In genomic region chr5:17255471-17256016, GRCh38 we compare ENCODE assay signal across 9 cellular contexts. TPM values are rescaled to one million over a fixed set of nuclear protein-coding genes. Genes with fewer than 3 reads are reported as not detected.
A peak's percentile ranks its signal among the peaks of the same experiment; 100 is the strongest.
DNase-seq lines count a peak whose midpoint lies in the region; ATAC-seq, FAIRE-seq and TF ChIP-seq lines count a peak whose summit lies in the region.
"Had no signal": no experiment of that assay in that cellular context is flagged by ENCODE, and none has a peak within 500 bp of the region (broad histone marks: within the 10 kb centered on the region; RNA-seq: fewer than 3 reads in every experiment).

No MANE protein-coding gene starts in this region.

- SMC1A ChIA-PET in GM12878 (lab: Charles Lee; ENCODE audit: uncharacterized antibody, unreplicated experiment), result interaction anchor here (0.9 to 8.5 kb wide), 10 partner anchors 13 to 112 kb away, joined by 3 to 150 read pairs (median 6); no protein-coding TSS in a partner anchor

- RAD21 ChIA-PET in GM12878 (lab: Charles Lee; ENCODE audit: unreplicated experiment), result interaction anchor here (0.9 to 6.9 kb wide), 7 partner anchors 19 to 63 kb away, joined by 3 to 98 read pairs (median 10); partner anchors contain the start of gene BASP1

- H3K36me3 ChIP-seq in ACC112 (ENCODE audit: insufficient read depth, low read length) (peaks cover 26% of the 10 kb centered on the region), GM12878 (ENCODE audit: control insufficient read depth in 2 of 2, insufficient read depth in 2 of 2, low read length in 1 of 2) (peaks cover under 1 to 6% of the 10 kb centered on the region in 2 experiments; a peak in 2 of 4 replicates), left ventricle myocardium inferior (no peaks in the 10 kb centered on the region)

- H3K4me3 ChIP-seq in ACC112 (ENCODE audit: low read depth, low read length) (peak overlapping the region; percentile 18; the same call in 1 of the 2 replicates), GM12878 (no peak overlapping the region; the same call in 1 of the 2 replicates), lower leg skin (ENCODE audit: low read depth, poor library complexity, severe bottlenecking) (no peak overlapping the region), left ventricle myocardium inferior (no peak overlapping the region)

- peak; percentile 60 for ATAC-seq in GM21367 (IDR thresholded peaks at IDR 0.05; ENCODE audit: unreplicated experiment)
- peak; percentile 55 for ATAC-seq in HG03432 (IDR thresholded peaks at IDR 0.05; ENCODE audit: unreplicated experiment)
- peak; percentile 67 for ATAC-seq in GM12878

- no peak for TF ChIP-seq POLR2A in GM12878 (IDR thresholded peaks at IDR 0.05; ENCODE audit: low read depth, low read length)
- TF ChIP-seq POLR2A in lower leg skin (IDR thresholded peaks at IDR 0.05), result no peak

- H3K27ac ChIP-seq in ACC112 (ENCODE audit: low read depth, low read length) (peak overlapping the region; percentile 82), GM12878 (ENCODE audit: control insufficient read depth, insufficient read depth) (peak overlapping the region; percentile 50; the same call in 1 of the 2 replicates), left ventricle myocardium inferior (replicated peaks) (no peak overlapping the region)

- FAIRE-seq in GM12878 (lab: Jason Lieb, UNC), result peak; percentile 47

- no peak for TF ChIP-seq RAD21 in GM12878 (IDR thresholded peaks at IDR 0.05; ENCODE audit: insufficient read depth, low read depth, low read length)

- DNase-seq in GM12878 (ENCODE audit: low read depth, low spot score), result peak; percentile 51
- DNase-seq in HuH-7 (ENCODE audit: low spot score), result no peak
- no peak for DNase-seq in lower leg skin (ENCODE audit: low spot score in 2 of 2)
- no peak for DNase-seq in left ventricle myocardium inferior
- no peak for DNase-seq in NCI-H69 (lab: John Stamatoyannopoulos, UW)
- DNase-seq: activated T-cell treated with anti-CD3 and anti-CD28 coated beads, Interleukin-2, amount 50 U/mL, for 1 hour had no signal

- H4K20me1 ChIP-seq in GM12878 (ENCODE audit: control insufficient read depth, insufficient read depth), result no peaks in the 10 kb centered on the region; the same call in 1 of the 2 replicates

- POLR2A ChIA-PET in GM12878 (lab: Charles Lee), result interaction anchor here (0.6 to 2.9 kb wide), 6 partner anchors 24 to 92 kb away, joined by 3 to 19 read pairs (median 4); no protein-coding TSS in a partner anchor

- peaks cover 95% of the 10 kb centered on the region for H3K79me2 ChIP-seq in ACC112 (ENCODE audit: control insufficient read depth, insufficient read depth, low read length, unreplicated experiment)
- peaks cover 26% of the 10 kb centered on the region for H3K79me2 ChIP-seq in GM12878 (ENCODE audit: control insufficient read depth, insufficient read depth, low read length)

- CTCF ChIA-PET in GM12878 (lab: Yijun Ruan, JAX), result interaction anchor here (1.2 to 2.2 kb wide), 4 partner anchors 17 to 39 kb away, joined by 3 to 9 read pairs (median 6); no protein-coding TSS in a partner anchor

- no peak overlapping the region for H2AFZ ChIP-seq in ACC112 (ENCODE audit: low read length, unreplicated experiment)
- H2AFZ ChIP-seq in GM12878 (ENCODE audit: control insufficient read depth, low read depth, low read length), result no peak overlapping the region

- no peaks in the 10 kb centered on the region for H3K27me3 ChIP-seq in ACC112 (ENCODE audit: insufficient read depth, low read length)
- H3K27me3 ChIP-seq in GM12878 (replicated peaks in 1 of 2; ENCODE audit: control insufficient read depth in 2 of 2, insufficient read depth in 2 of 2, low read length in 1 of 2), result no peaks in the 10 kb centered on the region
- peaks cover 45% of the 10 kb centered on the region for H3K27me3 ChIP-seq in left ventricle myocardium inferior (ENCODE audit: low read depth)

- H3K4me1 ChIP-seq in ACC112 (ENCODE audit: control insufficient read depth, insufficient read depth, low read length, unreplicated experiment) (peaks cover 91% of the 10 kb centered on the region), GM12878 (ENCODE audit: control insufficient read depth, insufficient read depth, low read length) (peaks cover 26% of the 10 kb centered on the region), left ventricle myocardium inferior (no peaks in the 10 kb centered on the region)

- intact Hi-C loops in GM12878 (cut with micrococcal nuclease; ENCODE audit: unreplicated experiment), result loop anchor here (1.0 kb wide), 1 partner anchor 26 kb away; no protein-coding TSS in a partner anchor
- intact Hi-C loops in lower leg skin (cut with DNase I; ENCODE audit: low total_unique reads), result no loop called here
- intact Hi-C loops in left ventricle myocardium inferior (cut with micrococcal nuclease), result no loop called here

- H3K9me3 ChIP-seq in GM12878 (replicated peaks; ENCODE audit: control insufficient read depth, insufficient read depth, low read length) (peaks cover 13% of the 10 kb centered on the region), left ventricle myocardium inferior (replicated peaks) (no peaks in the 10 kb centered on the region)

- in situ Hi-C loops in GM12878 (cut with MboI), result no loop called here

- peak overlapping the region; percentile 66 for H3K4me2 ChIP-seq in GM12878 (ENCODE audit: control insufficient read depth, insufficient read depth)

- WGBS in GM12878 (ENCODE audit: insufficient coverage, insufficient replicate concordance, low lambda C conversion rate, missing lambda C conversion rate), result 0% methylated on average over 6 of the region's 6 CpGs
- WGBS in lower leg skin, 2 donors, result 64 to 73% methylated on average over 6 of the region's 6 CpGs

- BruUV-seq in GM12878 (replicated peaks; lab: Mats Ljungman, UMichigan), result no TSS peak

- TF ChIP-seq CTCF in GM12878 (IDR thresholded peaks at IDR 0.05 in 2 of 3, conservative IDR thresholded peaks at IDR 0.05 in 1 of 3; ENCODE audit: control insufficient read depth in 2 of 3, extremely low read depth in 1 of 3, insufficient read depth in 1 of 3, low read depth in 3 of 3, low read length in 3 of 3) (no peak), lower leg skin (IDR thresholded peaks at IDR 0.05) (no peak), left ventricle myocardium inferior (IDR thresholded peaks at IDR 0.05; ENCODE audit: borderline replicate concordance) (no peak)

- 0 out of 2 replicates have a peak overlapping the region, but pooled peaks have one; percentile 1 for H3K9ac ChIP-seq in GM12878 (ENCODE audit: control insufficient read depth, insufficient read depth, low read length)

- peak in 1 of 2 experiments; percentile 50; a peak in 2 of 4 replicates for TF ChIP-seq EP300 in GM12878 (IDR thresholded peaks at IDR 0.05; ENCODE audit: borderline replicate concordance in 1 of 2, control insufficient read depth in 1 of 2, low read depth in 2 of 2, low read length in 2 of 2)

TF ChIP-seq in GM12878, 131 proteins besides CTCF, POLR2A, EP300 and RAD21 (continues in another document):
- TF ChIP-seq REST (IDR thresholded peaks at IDR 0.05; ENCODE audit: low read depth, low read length) (no peak), FOXM1 (IDR thresholded peaks at IDR 0.05; ENCODE audit: low read depth, low read length) (peak; percentile 49; the same call in 1 of the 2 replicates), FOXK2 (IDR thresholded peaks at IDR 0.05) (no peak)

RNA-seq across cellular contexts. Expression of gene BASP1, which starts 38.1 kb away (rescaled TPM):
- total RNA-seq in GM12878 (2013; cell fraction: nucleolus; rRNA removed), result 26.2 and 27.4 TPM in 2 replicates
- total RNA-seq in GM12878 (2014; rRNA removed) (123 and 126 TPM in 2 replicates), GM12878 (2014; rRNA removed; fragmentation: Illumina TruSeq; extraction: Trizol) (68.8 and 73.9 TPM in 2 replicates), GM12878 (2021) (190 and 193 TPM in 2 replicates), lower leg skin (10 to 100 TPM; 22.1 to 37.1 (median 26.8) TPM), left ventricle myocardium inferior (3.7 TPM)
- polyA plus RNA-seq in GM12878 (2011; ENCODE audit: low read depth), result 50.3 TPM
- polyA plus RNA-seq in GM12878 (2011; rRNA removed) (158 and 181 TPM in 2 replicates), GM12878 (2014; fragmentation: Illumina TruSeq; extraction: Trizol) (159 and 169 TPM in 2 replicates), GM12878 (2014; fragmentation: Nextera tagmentation; extraction: Ambion mirVana) (10 to 100 TPM; 27.3 to 57.5 TPM), GM12878 (2014; rRNA removed) (185 and 209 TPM in 2 replicates), GM12878 (2016; fragmentation: Nextera tagmentation; extraction: Ambion mirVana) (10 to 100 TPM; 59.0 to 78.7 TPM)
- polyA plus RNA-seq in GM12878 (2011; cell fraction: cytosol; rRNA removed), result 95.6 and 98.7 TPM in 2 replicates
- 22.4 and 34.3 TPM in 2 replicates for polyA plus RNA-seq in GM12878 (2011; cell fraction: nucleus; rRNA removed)
- 66.9 and 79.5 TPM in 2 replicates for polyA plus RNA-seq in GM12878 (2012)
- polyA minus RNA-seq in GM12878 (2011; rRNA and poly(A)+ RNA removed), result 28.4 and 35.5 TPM in 2 replicates
- 26.5 and 29.0 TPM in 2 replicates for polyA minus RNA-seq in GM12878 (2011; cell fraction: cytosol; rRNA and poly(A)+ RNA removed)
- 4.7 and 9.5 TPM in 2 replicates for polyA minus RNA-seq in GM12878 (2011; cell fraction: nucleus; rRNA and poly(A)+ RNA removed)
